9 cellular contexts compared by ENCODE assay signal in the genomic region with DNA sequence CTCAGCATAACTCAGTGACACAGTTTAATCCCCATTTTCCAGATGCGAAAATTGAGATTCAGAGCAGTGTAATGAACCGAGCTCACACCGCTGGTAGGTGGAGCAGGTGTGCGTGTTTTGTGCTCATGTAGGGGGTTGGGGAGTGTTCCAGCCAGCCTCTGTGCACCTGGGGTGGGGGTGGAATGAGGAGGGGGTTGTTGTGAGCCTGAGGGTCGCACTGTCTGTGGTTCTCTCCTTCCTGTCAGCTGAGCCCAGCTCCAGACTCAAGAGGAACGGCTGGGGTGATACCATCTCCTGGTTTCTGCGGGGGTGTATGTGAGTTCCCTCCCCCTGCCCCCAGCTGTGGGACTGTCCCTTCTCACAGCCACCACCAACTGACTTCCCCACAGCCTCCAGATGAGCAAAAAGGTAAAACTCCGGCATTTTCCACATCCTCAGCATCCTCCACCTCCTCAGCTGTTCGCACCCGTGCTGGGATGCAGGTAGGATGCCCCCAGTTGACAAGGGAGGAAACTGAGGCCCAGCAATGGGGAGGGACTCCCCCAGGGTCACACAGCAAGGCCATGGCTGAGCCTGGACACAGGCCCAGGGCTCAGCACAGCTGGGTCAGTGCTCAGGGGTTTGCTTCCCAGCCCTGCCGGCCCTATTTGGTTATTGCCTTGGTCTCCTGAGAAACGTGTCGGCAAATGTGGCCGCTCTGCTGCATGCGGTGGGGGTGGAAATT. TPM values are rescaled to one million over a fixed set of nuclear protein-coding genes. Genes with fewer than 3 reads are reported as not detected.
DNase-seq lines count a peak whose midpoint lies in the region; ATAC-seq and TF ChIP-seq lines count a peak whose summit lies in the region.
"Had no signal": no experiment of that assay in that cellular context is flagged by ENCODE, and none has a peak within 500 bp of the region (broad histone marks: within the 10 kb centered on the region; RNA-seq: fewer than 3 reads in every experiment).

No MANE protein-coding gene starts in this region.

- peaks cover 3% of the 10 kb centered on the region for H3K27me3 Mint-ChIP-seq in nephron (ENCODE audit: low read depth)

- peaks cover 12% of the 10 kb centered on the region for H3K4me1 Mint-ChIP-seq in nephron

- TF ChIP-seq CTCF in nephron (IDR thresholded peaks at IDR 0.05; ENCODE audit: unreplicated experiment in 3 of 3) (no peak), gastroesophageal sphincter (IDR thresholded peaks at IDR 0.05) (no peak)

- WGBS in gastroesophageal sphincter (ENCODE audit: low coverage in 1 of 2), 2 donors, result 70% methylated on average over 8 of the region's 15 CpGs; no CpG with 5 or more reads in 1 of the 2 donors

- ATAC-seq in gastroesophageal sphincter (no peak), HG02588 (IDR thresholded peaks at IDR 0.05; ENCODE audit: unreplicated experiment) (no peak)
- ATAC-seq: A549 had no signal

- H3K36me3 ChIP-seq in gastroesophageal sphincter, result no peaks in the 10 kb centered on the region

- H3K27ac Mint-ChIP-seq in nephron, result peak overlapping the region in 1 of 3 experiments; percentile 40

- peak overlapping the region in 1 of 2 donors; percentile 23 for H3K4me3 ChIP-seq in gastroesophageal sphincter
- H3K4me3 ChIP-seq: A549 had no signal

- no peaks in the 10 kb centered on the region for H3K9me3 ChIP-seq in gastroesophageal sphincter
- H3K9me3 ChIP-seq: A549 had no signal

- no peak for TF ChIP-seq EP300 in gastroesophageal sphincter (IDR thresholded peaks at IDR 0.05)

- H3K27ac ChIP-seq in gastroesophageal sphincter, result peak overlapping the region in 1 of 4 donors; percentile 6
- H3K27ac ChIP-seq: A549 had no signal

- H3K36me3 Mint-ChIP-seq in nephron (ENCODE audit: low read depth), result no peaks in the 10 kb centered on the region

- DNase-seq in NCI-H1417 (lab: John Stamatoyannopoulos, UW) (peak in 2 of 3 experiments; percentile 24 to 61), NCI-H1417 treated with DMSO at 0.1 percent for 48 hours (lab: John Stamatoyannopoulos, UW) (no peak), OCI-M1 (lab: John Stamatoyannopoulos, UW) (peak; percentile 80), mesenteric fat pad (ENCODE audit: low spot score) (no peak)
- DNase-seq in activated effector memory CD4-positive, alpha-beta T cell treated with anti-CD3 and anti-CD28 coated beads, Interleukin-2, amount 50 U/mL, for 16 hours, result peak; percentile 90

- TF ChIP-seq POLR2A in gastroesophageal sphincter (IDR thresholded peaks at IDR 0.05), result no peak

- H3K4me1 ChIP-seq in gastroesophageal sphincter, result peaks cover 0 to 17% (median 5%) of the 10 kb centered on the region in 3 donors

- H3K27me3 ChIP-seq in gastroesophageal sphincter, result no peaks in the 10 kb centered on the region

- peak overlapping the region; percentile 43 to 50 (median 50) for H3K4me3 Mint-ChIP-seq in nephron

- H3K9me3 Mint-ChIP-seq in nephron, result no peaks in the 10 kb centered on the region

RNA-seq across cellular contexts. Expression of gene SH2D3C, which starts 2.1 kb away (rescaled TPM):
- total RNA-seq in gastroesophageal sphincter, result 10 to 100 TPM in 1 of 4 donors, 1 to 10 TPM in 3; 6.1 to 12.1 (median 8.5) TPM
- total RNA-seq in mesenteric fat pad, result 28.1 TPM

RNA-seq across cellular contexts. Expression of gene CDK9, which starts 9.5 kb away (rescaled TPM):
- 10 to 100 TPM; 81.8 to 92.8 (median 86.5) TPM for total RNA-seq in gastroesophageal sphincter
- total RNA-seq in mesenteric fat pad, result 105 TPM

RNA-seq across cellular contexts. Expression of gene FPGS, which starts 26.3 kb away (rescaled TPM):
- total RNA-seq in gastroesophageal sphincter, result 10 to 100 TPM; 42.5 to 91.4 (median 63.2) TPM
- 108 TPM for total RNA-seq in mesenteric fat pad

RNA-seq across cellular contexts. Expression of gene TOR2A, which starts 41.3 kb away (rescaled TPM):
- 1 to 10 TPM; 5.9 to 8.9 (median 7.6) TPM for total RNA-seq in gastroesophageal sphincter
- total RNA-seq in mesenteric fat pad, result 8.6 TPM

Comparison
In these comparisons a context has a peak if more than half of its experiments do, and no peak if none do; other contexts are left out.
1. DNase-seq: peak in NCI-H1417 (2 of 3), OCI-M1 (single experiment) and activated effector memory CD4-positive, alpha-beta T cell treated with anti-CD3 and anti-CD28 coated beads, Interleukin-2, amount 50 U/mL, for 16 hours (single experiment); none in NCI-H1417 treated with DMSO at 0.1 percent for 48 hours (single experiment) and mesenteric fat pad (single experiment).